1 cellular context compared by ENCODE assay signal in genomic region chr9:72487665-72488064, GRCh38. TPM values are rescaled to one million over a fixed set of nuclear protein-coding genes. Genes with fewer than 3 reads are reported as not detected.
"Had no signal": no experiment of that assay in that cellular context is flagged by ENCODE, and none has a peak within 500 bp of the region (broad histone marks: within the 10 kb centered on the region; RNA-seq: fewer than 3 reads in every experiment).

No MANE protein-coding gene starts in this region.

RNA-seq across cellular contexts. Expression of gene TMC1, which starts 33.7 kb away (rescaled TPM):
- polyA plus RNA-seq: IgD-negative memory B cell had no signal
